18 cellular contexts compared by ENCODE assay signal in genomic region chr6:125585470-125585869, GRCh38.
DNase-seq lines count a peak whose midpoint lies in the region; ATAC-seq, FAIRE-seq and TF ChIP-seq lines count a peak whose summit lies in the region.
"Had no signal": no experiment of that assay in that cellular context is flagged by ENCODE, and none has a peak within 500 bp of the region (broad histone marks: within the 10 kb centered on the region; RNA-seq: fewer than 3 reads in every experiment).

No MANE protein-coding gene starts in this region.

- in situ Hi-C loops in mammary epithelial cell (cut with MboI; ENCODE audit: low sequenced_read_pairs in 2 of 2): no loop called here

- H3K79me2 ChIP-seq in H1 (ENCODE audit: control insufficient read depth in 1 of 2, insufficient read depth in 2 of 2, low read length in 2 of 2) (no peaks in the 10 kb centered on the region), mammary epithelial cell (ENCODE audit: insufficient read depth, low read length) (no peaks in the 10 kb centered on the region)

- H3K27ac ChIP-seq in H1 (ENCODE audit: low read depth, low read length): no peak overlapping the region
- no peak overlapping the region for H3K27ac ChIP-seq in mammary epithelial cell (ENCODE audit: insufficient read depth, low read depth, low read length)

- peak overlapping the region; percentile 5 for H4K5ac ChIP-seq in H1 (ENCODE audit: insufficient read length, low read depth, low read length)

- TF ChIP-seq CTCF in H1 (IDR thresholded peaks at IDR 0.05; ENCODE audit: control extremely low read depth in 1 of 3, insufficient read depth in 1 of 3, low read depth in 1 of 3, low read length in 3 of 3): no peak
- TF ChIP-seq CTCF in osteocyte (IDR thresholded peaks at IDR 0.05): no peak
- TF ChIP-seq CTCF in mammary epithelial cell (conservative IDR thresholded peaks at IDR 0.05 in 1 of 2, IDR thresholded peaks at IDR 0.05 in 1 of 2; ENCODE audit: extremely low read depth in 1 of 2, insufficient read depth in 1 of 2, low read depth in 1 of 2, low read length in 2 of 2): no peak

- H3K79me1 ChIP-seq in H1 (ENCODE audit: low read depth, low read length): no peaks in the 10 kb centered on the region

- H3K27me3 Mint-ChIP-seq in osteocyte (ENCODE audit: unreplicated experiment): no peaks in the 10 kb centered on the region

- H3K23me2 ChIP-seq in H1 (ENCODE audit: low read depth, low read length): no peaks in the 10 kb centered on the region

- H3K18ac ChIP-seq in H1 (ENCODE audit: extremely low read depth, low read length): no peak overlapping the region; the same call in 1 of the 2 replicates

- H2AK5ac ChIP-seq in H1 (ENCODE audit: low read depth, low read length): peak overlapping the region; percentile 79; the same call in 1 of the 2 replicates

- WGBS in H1 (ENCODE audit: extremely low coverage in 1 of 2, insufficient coverage in 1 of 2, insufficient read length in 1 of 2, insufficient replicate concordance in 2 of 2, low coverage in 1 of 2, low lambda C conversion rate in 2 of 2, missing lambda C conversion rate in 1 of 2), 2 experiments: 89% methylated on average over 4 of the region's 4 CpGs; no CpG with 5 or more reads in 1 of the 2 experiments
- WGBS in mammary epithelial cell (ENCODE audit: low coverage, missing lambda C conversion rate): 67% methylated on average over 3 of the region's 4 CpGs

- no peak for TF ChIP-seq POLR2A in H1 (IDR thresholded peaks at IDR 0.05; ENCODE audit: control extremely low read depth in 1 of 2, low read depth in 2 of 2, low read length in 2 of 2)

- intact Hi-C loops in mammary epithelial cell (cut with micrococcal nuclease): no loop called here
- intact Hi-C loops in sciatic nerve (cut with DNase I): no loop called here

- POLR2A ChIA-PET in H1 (lab: Charles Lee; ENCODE audit: partially characterized antibody): no interaction called here

- no peak overlapping the region for H3K23ac ChIP-seq in H1 (ENCODE audit: insufficient read length)

- no peaks in the 10 kb centered on the region for H4K20me1 ChIP-seq in H1 (replicated peaks in 1 of 2; ENCODE audit: control insufficient read depth in 1 of 2, insufficient read depth in 2 of 2, low read length in 2 of 2)
- H4K20me1 ChIP-seq in mammary epithelial cell (ENCODE audit: insufficient read depth, low read length): no peaks in the 10 kb centered on the region

- H3K4me3 ChIP-seq in H1 (ENCODE audit: extremely low read depth in 1 of 4, insufficient read depth in 2 of 4, low read depth in 3 of 4, low read length in 4 of 4): no peak overlapping the region
- H3K4me3 ChIP-seq in mammary epithelial cell (replicated peaks in 1 of 3; ENCODE audit: insufficient read depth in 1 of 3, low read depth in 2 of 3, low read length in 3 of 3): no peak overlapping the region

- peaks cover 41% of the 10 kb centered on the region for H3K4me1 Mint-ChIP-seq in osteocyte (ENCODE audit: unreplicated experiment)
- H3K4me1 Mint-ChIP-seq: B cell; CD4-positive, CD25-positive, alpha-beta regulatory T cell had no signal

- H3K9ac ChIP-seq in H1 (replicated peaks in 1 of 4; ENCODE audit: extremely low read depth in 1 of 4, low read depth in 3 of 4, low read length in 3 of 4) (no peak overlapping the region), mammary epithelial cell (ENCODE audit: insufficient read depth, low read length) (no peak overlapping the region)

- peak overlapping the region; percentile 66 for H2BK120ac ChIP-seq in H1 (replicated peaks; ENCODE audit: low read depth, low read length)

- no peak overlapping the region for H2BK15ac ChIP-seq in H1 (ENCODE audit: low read length)

- no peak overlapping the region for H3K4me2 ChIP-seq in H1 (ENCODE audit: insufficient read depth in 1 of 2, low read depth in 2 of 2, low read length in 2 of 2)
- no peak overlapping the region for H3K4me2 ChIP-seq in mammary epithelial cell (ENCODE audit: insufficient read depth, low read depth, low read length)

- peak overlapping the region; percentile 46; the same call in 1 of the 2 replicates for H2BK5ac ChIP-seq in H1 (ENCODE audit: low read depth, low read length)

- CTCF ChIA-PET in H1 (lab: Charles Lee; ENCODE audit: partially characterized antibody): interaction anchor here (0.6 to 1.2 kb wide), 3 partner anchors 15 to 82 kb away, joined by 3 to 8 read pairs (median 3); no protein-coding TSS in a partner anchor
- CTCF ChIA-PET in mammary epithelial cell (lab: Charles Lee; ENCODE audit: low non-redundant PET): no interaction called here

- no TSS peak for BruUV-seq in mammary epithelial cell (replicated peaks; lab: Mats Ljungman, UMichigan)

- no peak for TF ChIP-seq EP300 in H1 (IDR thresholded peaks at IDR 0.05; ENCODE audit: borderline replicate concordance in 1 of 2, low read depth in 2 of 2, low read length in 2 of 2)

- no peak overlapping the region for H3K56ac ChIP-seq in H1 (replicated peaks; ENCODE audit: insufficient read length, low read depth, low read length)

- peak overlapping the region; percentile 79 for H3K4ac ChIP-seq in H1 (replicated peaks; ENCODE audit: insufficient read length, low read depth, low read length)

- H3K4me1 ChIP-seq in H1 (replicated peaks in 1 of 4; ENCODE audit: control insufficient read depth in 3 of 4, insufficient read depth in 4 of 4, low read length in 3 of 4): peaks cover 0 to 12% (median 7%) of the 10 kb centered on the region in 4 experiments; a peak in 4 of 7 replicates
- peaks cover 9% of the 10 kb centered on the region for H3K4me1 ChIP-seq in mammary epithelial cell (ENCODE audit: insufficient read depth, low read length)

- DNase-seq in DMS53 (lab: John Stamatoyannopoulos, UW): peak; percentile 15
- no peak for DNase-seq in DMS53 treated with DMSO at 0.1 percent for 48 hours (lab: John Stamatoyannopoulos, UW; ENCODE audit: unreplicated experiment)
- DNase-seq in H1 (ENCODE audit: low read depth in 1 of 2, low spot score in 2 of 2): no peak
- no peak for DNase-seq in osteocyte (ENCODE audit: extremely low spot score, unreplicated experiment)
- DNase-seq in urothelium cell line (ENCODE audit: low spot score): no peak
- no peak for DNase-seq in mammary epithelial cell
- no peak for DNase-seq in sciatic nerve (ENCODE audit: low spot score)
- DNase-seq in AG08396 (ENCODE audit: low spot score): no peak
- DNase-seq: CD4-positive, CD25-positive, alpha-beta regulatory T cell; COR-L47; GF-D8; KBM-7; MV-4-11; NCI-H187; OCI-M1; RPMI8226 had no signal

- no peak overlapping the region for H3K4me3 Mint-ChIP-seq in osteocyte (ENCODE audit: unreplicated experiment)
- H3K4me3 Mint-ChIP-seq: B cell; CD4-positive, CD25-positive, alpha-beta regulatory T cell had no signal

- H4K91ac ChIP-seq in H1 (replicated peaks; ENCODE audit: insufficient read length, low read length): peak overlapping the region; percentile 84

- no peak for FAIRE-seq in H1 (lab: Jason Lieb, UNC)
- FAIRE-seq in urothelium cell line (lab: Jason Lieb, UNC): peak; percentile 69
- FAIRE-seq: H54 had no signal

- no peak overlapping the region for H4K8ac ChIP-seq in H1 (ENCODE audit: extremely low read depth, insufficient read depth, low read length)

- H2AFZ ChIP-seq in H1 (ENCODE audit: low read length): no peak overlapping the region
- no peak overlapping the region for H2AFZ ChIP-seq in mammary epithelial cell (ENCODE audit: low read depth, low read length)

- no peaks in the 10 kb centered on the region for H3K36me3 Mint-ChIP-seq in osteocyte (ENCODE audit: unreplicated experiment)
- H3K36me3 Mint-ChIP-seq: CD4-positive, CD25-positive, alpha-beta regulatory T cell had no signal

- H3K27ac Mint-ChIP-seq in osteocyte (ENCODE audit: unreplicated experiment): peak overlapping the region; percentile 87
- H3K27ac Mint-ChIP-seq: B cell; CD4-positive, CD25-positive, alpha-beta regulatory T cell had no signal

- ATAC-seq in sciatic nerve: no peak

- H3K14ac ChIP-seq in H1 (ENCODE audit: insufficient read length): no peak overlapping the region

- dilution Hi-C loops in mammary epithelial cell (cut with HindIII; ENCODE audit: low sequenced_read_pairs): no loop called here

- H3K36me3 ChIP-seq in H1 (ENCODE audit: control insufficient read depth in 2 of 4, insufficient read depth in 4 of 4, low read length in 3 of 4) (no peaks in the 10 kb centered on the region), mammary epithelial cell (ENCODE audit: insufficient read depth, low read length) (no peaks in the 10 kb centered on the region)

- H3K9me3 Mint-ChIP-seq in osteocyte (ENCODE audit: unreplicated experiment): peaks cover 4% of the 10 kb centered on the region

- H3K27me3 ChIP-seq in H1 (replicated peaks in 1 of 4; ENCODE audit: control insufficient read depth in 3 of 4, extremely low read depth in 1 of 4, insufficient read depth in 3 of 4, low read length in 3 of 4) (no peaks in the 10 kb centered on the region), mammary epithelial cell (ENCODE audit: insufficient read depth, low read length) (no peaks in the 10 kb centered on the region)

- H2BK12ac ChIP-seq in H1 (ENCODE audit: low read depth, low read length): peak overlapping the region; percentile 93

- H3K9me3 ChIP-seq in H1 (ENCODE audit: insufficient read depth in 2 of 2, low read depth in 1 of 2, low read length in 1 of 2) (no peaks in the 10 kb centered on the region; a peak in 1 of 4 replicates), mammary epithelial cell (replicated peaks; ENCODE audit: insufficient read depth, low read length) (no peaks in the 10 kb centered on the region)

- no peak for TF ChIP-seq RAD21 in H1 (IDR thresholded peaks at IDR 0.05 in 1 of 2, conservative IDR thresholded peaks at IDR 0.05 in 1 of 2; ENCODE audit: low read depth in 2 of 2, low read length in 2 of 2)

- peak overlapping the region; percentile 49; the same call in 1 of the 2 replicates for H2BK20ac ChIP-seq in H1 (ENCODE audit: low read length)

TF ChIP-seq in H1, 55 proteins besides CTCF, POLR2A, EP300 and RAD21:
- no peak for TF ChIP-seq TAF1 (IDR thresholded peaks at IDR 0.05; ENCODE audit: low read depth, low read length)
- TF ChIP-seq RBBP5 (IDR thresholded peaks at IDR 0.05; ENCODE audit: borderline replicate concordance, low read depth, low read length): no peak
